In the genomic region with DNA sequence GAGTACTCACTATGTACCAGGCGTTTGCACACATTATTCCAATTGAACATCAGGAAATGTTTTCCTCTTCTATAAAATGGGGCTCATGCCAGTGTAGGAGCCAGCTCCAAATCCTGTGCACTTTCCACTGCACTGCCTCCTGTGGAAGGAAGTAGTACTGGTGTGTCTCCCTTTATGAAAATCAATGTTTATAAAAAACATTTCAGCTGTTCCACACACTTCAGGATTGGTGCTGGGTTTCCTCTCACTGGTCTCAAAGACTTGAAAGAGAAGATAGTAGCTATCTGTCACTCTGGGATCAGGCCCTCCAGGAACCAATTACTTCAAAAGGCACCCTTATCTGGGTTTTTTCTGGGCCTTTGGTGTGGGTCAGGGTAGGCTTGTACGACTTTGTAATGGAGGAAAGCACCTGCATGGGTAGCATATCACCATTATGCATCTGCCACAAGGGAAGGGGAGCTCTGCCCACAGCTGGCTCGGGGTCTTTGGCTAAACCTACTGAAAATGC, we compare ENCODE assay signal across 8 cellular contexts. TPM values are rescaled to one million over a fixed set of nuclear protein-coding genes. Genes with fewer than 3 reads are reported as not detected.
DNase-seq lines count a peak whose midpoint lies in the region; ATAC-seq and TF ChIP-seq lines count a peak whose summit lies in the region.

No MANE protein-coding gene starts in this region.

- peaks cover 45% of the 10 kb centered on the region for H3K36me3 Mint-ChIP-seq in activated naive CD8-positive, alpha-beta T cell treated with anti-CD3 and anti-CD28 coated beads for 36 hours

- H3K9me3 Mint-ChIP-seq in activated naive CD8-positive, alpha-beta T cell treated with anti-CD3 and anti-CD28 coated beads for 36 hours = no peaks in the 10 kb centered on the region

- H3K4me1 Mint-ChIP-seq in activated naive CD8-positive, alpha-beta T cell treated with anti-CD3 and anti-CD28 coated beads for 36 hours = peaks cover 18% of the 10 kb centered on the region

- peak overlapping the region; percentile 66 for H3K27ac Mint-ChIP-seq in activated naive CD8-positive, alpha-beta T cell treated with anti-CD3 and anti-CD28 coated beads for 36 hours

- DNase-seq in AG09319 (ENCODE audit: extremely low read depth, low read depth) (no peak), HCEC 1CT (peak; percentile 25), left lobe of liver (ENCODE audit: low spot score) (no peak), SK-N-DZ (ENCODE audit: low spot score) (no peak), NCI-H1092 treated with DMSO at 0.1 percent for 48 hours (lab: John Stamatoyannopoulos, UW) (no peak)
- no peak for DNase-seq in activated naive CD8-positive, alpha-beta T cell treated with anti-CD3 and anti-CD28 coated beads for 36 hours

- peak; percentile 78 for ATAC-seq in left lobe of liver
- no peak for ATAC-seq in HG03039 (IDR thresholded peaks at IDR 0.05; ENCODE audit: unreplicated experiment)
- no peak for ATAC-seq in HG03521 (IDR thresholded peaks at IDR 0.05; ENCODE audit: unreplicated experiment)

- no peaks in the 10 kb centered on the region for H3K27me3 Mint-ChIP-seq in activated naive CD8-positive, alpha-beta T cell treated with anti-CD3 and anti-CD28 coated beads for 36 hours

- peak; percentile 34 for TF ChIP-seq CTCF in AG09319 (IDR thresholded peaks at IDR 0.05; ENCODE audit: low read depth, low read length)

- H3K4me3 Mint-ChIP-seq in activated naive CD8-positive, alpha-beta T cell treated with anti-CD3 and anti-CD28 coated beads for 36 hours = no peak overlapping the region

RNA-seq across cellular contexts. Expression of gene RAB14, which starts 32.5 kb away (rescaled TPM):
- 10 to 100 TPM; 58.4 to 61.0 TPM for total RNA-seq in activated naive CD8-positive, alpha-beta T cell treated with anti-CD3 and anti-CD28 coated beads for 36 hours
- 50.0 TPM for total RNA-seq in left lobe of liver
- polyA plus RNA-seq in SK-N-DZ (2014; cell fraction: cytosol; rRNA removed) = 22.6 and 25.7 TPM in 2 replicates
- polyA plus RNA-seq in SK-N-DZ (2014; cell fraction: nucleus; rRNA removed) = 15.6 and 23.5 TPM in 2 replicates
